Comparison of ENCODE assay signal across 36 cellular contexts in genomic region chr11:8440649-8441048, GRCh38.
"Had no signal": no experiment of that assay in that cellular context is flagged by ENCODE, and none has a peak within 500 bp of the region (broad histone marks: within the 10 kb centered on the region; RNA-seq: fewer than 3 reads in every experiment).

No MANE protein-coding gene starts in this region.

- H3K36me3 ChIP-seq: MG63 had no signal

- H3K4me3 ChIP-seq: MG63 had no signal

- H3K9me3 ChIP-seq: MG63 had no signal

- DNase-seq: Karpas-422, Kasumi-1, MG63, MM.1S, MV-4-11, NCI-H1048, NCI-H1092, NCI-H1092 treated with DMSO at 0.1 percent for 48 hours, NCI-H1105, NCI-H1105 treated with DMSO at 0.1 percent for 48 hours, NCI-H1417, NCI-H1417 treated with DMSO at 0.1 percent for 48 hours, NCI-H1436, NCI-H1436 treated with DMSO at 0.1 percent for 48 hours, NCI-H146, NCI-H1694, NCI-H1694 treated with DMSO at 0.1 percent for 48 hours, NCI-H187, NCI-H187 treated with DMSO at 0.1 percent for 48 hours, NCI-H1930, NCI-H2029, NCI-H2029 treated with DMSO at 0.1 percent for 48 hours, NCI-H2081, NCI-H2081 treated with DMSO at 0.1 percent for 48 hours, NCI-H2107, NCI-H2171, NCI-H2171 treated with DMSO at 0.1 percent for 48 hours, NCI-H2227 treated with DMSO at 0.1 percent for 48 hours, NCI-H226, NCI-H345, NCI-H446, NCI-H446 treated with DMSO at 0.1 percent for 48 hours, NCI-H510A, NCI-H510A treated with DMSO at 0.1 percent for 48 hours, NCI-H524, NCI-H524 treated with DMSO at 0.1 percent for 48 hours had no signal
